ENCODE assay signal across 22 cellular contexts in genomic region chr1:30194046-30194619, GRCh38.
"Had no signal": no experiment of that assay in that cellular context is flagged by ENCODE, and none has a peak within 500 bp of the region (broad histone marks: within the 10 kb centered on the region; RNA-seq: fewer than 3 reads in every experiment).

No MANE protein-coding gene starts in this region.

- H3K27ac ChIP-seq: brain microvascular endothelial cell, Peyer's patch, RWPE1, SJCRH30, VCaP had no signal

- H3K9me3 ChIP-seq: Peyer's patch, SJCRH30, SK-N-SH had no signal

- H3K4me3 ChIP-seq: cardiac muscle cell, Peyer's patch, SJCRH30 had no signal

- DNase-seq: activated CD4-positive, alpha-beta T cell treated with anti-CD3 and anti-CD28 coated beads, Interleukin-2, amount 50 U/mL, for 1 hour; activated CD4-positive, CD25-positive, alpha-beta regulatory T cell; activated CD8-positive, alpha-beta T cell treated with anti-CD3 and anti-CD28 coated beads for 36 hours; activated effector memory CD4-positive, alpha-beta T cell treated with anti-CD3 and anti-CD28 coated beads, Interleukin-2, amount 50 U/mL, for 16 hours; activated naive CD4-positive, alpha-beta T cell treated with anti-CD3 and anti-CD28 coated beads for 36 hours; activated T-cell treated with anti-CD3 and anti-CD28 coated beads, Interleukin-2, amount 50 U/mL, for 24 hours; brain microvascular endothelial cell; cerebellar nuclear complex; NCI-H1105 treated with DMSO at 0.1 percent for 48 hours; NCI-H1436 treated with DMSO at 0.1 percent for 48 hours; NCI-H187; NCI-H2081; Peyer's patch; Right ventricle myocardium superior; SK-N-SH; T-helper 1 cell had no signal

- H3K36me3 ChIP-seq: brain microvascular endothelial cell, cardiac muscle cell, Peyer's patch, SJCRH30 had no signal

- H3K36me3 Mint-ChIP-seq: activated naive CD8-positive, alpha-beta T cell had no signal

- H3K4me3 Mint-ChIP-seq: activated CD8-positive, alpha-beta T cell treated with anti-CD3 and anti-CD28 coated beads for 36 hours; activated naive CD4-positive, alpha-beta T cell treated with anti-CD3 and anti-CD28 coated beads for 36 hours; activated naive CD8-positive, alpha-beta T cell; activated T-cell treated with anti-CD3 and anti-CD28 coated beads, Interleukin-2, amount 50 U/mL, for 24 hours; activated T-helper 1 cell treated with anti-CD3 and anti-CD28 coated beads, Interleukin-12 subunit alpha, Interleukin-12 subunit beta, Interleukin-2, Interleukin-4 antibody, amounts not matched to agents 30 ng/mL and 10 ng/mL and 1 ng/mL, durations not matched to agents 14 hours and 24 hours and 36 hours had no signal

- H3K9me3 Mint-ChIP-seq: activated CD8-positive, alpha-beta T cell treated with anti-CD3 and anti-CD28 coated beads for 36 hours; activated naive CD4-positive, alpha-beta T cell treated with anti-CD3 and anti-CD28 coated beads for 36 hours; activated T-cell treated with anti-CD3 and anti-CD28 coated beads, Interleukin-2, amount 50 U/mL, for 24 hours; activated T-helper 1 cell treated with anti-CD3 and anti-CD28 coated beads, Interleukin-12 subunit alpha, Interleukin-12 subunit beta, Interleukin-2, Interleukin-4 antibody, amounts not matched to agents 30 ng/mL and 10 ng/mL and 1 ng/mL, durations not matched to agents 14 hours and 24 hours and 36 hours had no signal

- H3K9ac ChIP-seq: SK-N-SH had no signal

- H3K27me3 ChIP-seq: brain microvascular endothelial cell, cardiac muscle cell, Peyer's patch, SJCRH30 had no signal

- H3K4me2 ChIP-seq: SK-N-SH had no signal

- H3K27ac Mint-ChIP-seq: activated CD8-positive, alpha-beta T cell treated with anti-CD3 and anti-CD28 coated beads for 36 hours; activated naive CD4-positive, alpha-beta T cell treated with anti-CD3 and anti-CD28 coated beads for 36 hours; activated naive CD8-positive, alpha-beta T cell; activated T-cell treated with anti-CD3 and anti-CD28 coated beads, Interleukin-2, amount 50 U/mL, for 24 hours; activated T-helper 1 cell treated with anti-CD3 and anti-CD28 coated beads, Interleukin-12 subunit alpha, Interleukin-12 subunit beta, Interleukin-2, Interleukin-4 antibody, amounts not matched to agents 30 ng/mL and 10 ng/mL and 1 ng/mL, durations not matched to agents 14 hours and 24 hours and 36 hours had no signal

- ATAC-seq: activated CD8-positive, alpha-beta T cell treated with anti-CD3 and anti-CD28 coated beads for 36 hours had no signal
